1 cellular context compared by ENCODE assay signal in the genomic region with DNA sequence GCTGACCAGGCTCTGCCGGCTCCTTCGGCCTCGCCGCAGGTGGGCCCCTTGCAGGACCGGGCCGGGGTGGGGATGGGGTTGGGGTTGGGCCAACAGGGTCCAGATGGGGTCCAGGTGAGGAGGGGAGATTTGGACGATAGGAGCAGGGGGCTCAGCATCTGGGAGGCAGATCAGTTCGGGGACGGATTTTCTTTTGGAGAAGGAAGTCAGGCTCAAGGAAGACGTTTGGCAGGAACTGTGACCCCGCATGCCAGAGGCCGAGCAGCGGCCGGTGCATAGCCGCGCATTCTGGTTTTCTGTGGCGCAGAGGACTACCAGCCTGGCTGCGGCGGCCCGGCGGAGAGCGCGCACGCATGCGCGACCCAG.
TF ChIP-seq lines count a peak whose summit lies in the region.

No MANE protein-coding gene starts in this region.

TF ChIP-seq in HepG2, 621 proteins besides CTCF, POLR2A, EP300 and RAD21 (continued from another document):
- TF ChIP-seq, protein P1, sequence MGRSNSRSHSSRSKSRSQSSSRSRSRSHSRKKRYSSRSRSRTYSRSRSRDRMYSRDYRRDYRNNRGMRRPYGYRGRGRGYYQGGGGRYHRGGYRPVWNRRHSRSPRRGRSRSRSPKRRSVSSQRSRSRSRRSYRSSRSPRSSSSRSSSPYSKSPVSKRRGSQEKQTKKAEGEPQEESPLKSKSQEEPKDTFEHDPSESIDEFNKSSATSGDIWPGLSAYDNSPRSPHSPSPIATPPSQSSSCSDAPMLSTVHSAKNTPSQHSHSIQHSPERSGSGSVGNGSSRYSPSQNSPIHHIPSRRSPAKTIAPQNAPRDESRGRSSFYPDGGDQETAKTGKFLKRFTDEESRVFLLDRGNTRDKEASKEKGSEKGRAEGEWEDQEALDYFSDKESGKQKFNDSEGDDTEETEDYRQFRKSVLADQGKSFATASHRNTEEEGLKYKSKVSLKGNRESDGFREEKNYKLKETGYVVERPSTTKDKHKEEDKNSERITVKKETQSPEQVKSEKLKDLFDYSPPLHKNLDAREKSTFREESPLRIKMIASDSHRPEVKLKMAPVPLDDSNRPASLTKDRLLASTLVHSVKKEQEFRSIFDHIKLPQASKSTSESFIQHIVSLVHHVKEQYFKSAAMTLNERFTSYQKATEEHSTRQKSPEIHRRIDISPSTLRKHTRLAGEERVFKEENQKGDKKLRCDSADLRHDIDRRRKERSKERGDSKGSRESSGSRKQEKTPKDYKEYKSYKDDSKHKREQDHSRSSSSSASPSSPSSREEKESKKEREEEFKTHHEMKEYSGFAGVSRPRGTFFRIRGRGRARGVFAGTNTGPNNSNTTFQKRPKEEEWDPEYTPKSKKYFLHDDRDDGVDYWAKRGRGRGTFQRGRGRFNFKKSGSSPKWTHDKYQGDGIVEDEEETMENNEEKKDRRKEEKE (IDR thresholded peaks at IDR 0.05) = no peak
- TF ChIP-seq, protein P2, sequence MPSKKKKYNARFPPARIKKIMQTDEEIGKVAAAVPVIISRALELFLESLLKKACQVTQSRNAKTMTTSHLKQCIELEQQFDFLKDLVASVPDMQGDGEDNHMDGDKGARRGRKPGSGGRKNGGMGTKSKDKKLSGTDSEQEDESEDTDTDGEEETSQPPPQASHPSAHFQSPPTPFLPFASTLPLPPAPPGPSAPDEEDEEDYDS (CRISPR knock-in tag; IDR thresholded peaks at IDR 0.05) = no peak
- TF ChIP-seq SP2 (CRISPR knock-in tag; IDR thresholded peaks at IDR 0.05) (no peak), ZNF180 (CRISPR knock-in tag; IDR thresholded peaks at IDR 0.05; ENCODE audit: borderline replicate concordance, low read depth) (0 out of 2 replicates have a peak, but pooled peaks have one; percentile 59), ZNF510 (CRISPR knock-in tag; IDR thresholded peaks at IDR 0.05; ENCODE audit: low read depth) (no peak), ETV6 (CRISPR knock-in tag; conservative IDR thresholded peaks at IDR 0.05) (no peak), TAF1 (CRISPR knock-in tag; IDR thresholded peaks at IDR 0.05) (no peak), ZNF34 (CRISPR knock-in tag; IDR thresholded peaks at IDR 0.05; ENCODE audit: borderline replicate concordance) (no peak), PHF5A (CRISPR knock-in tag; IDR thresholded peaks at IDR 0.05; ENCODE audit: low read depth, unreplicated experiment) (no peak)
- TF ChIP-seq, protein P3, sequence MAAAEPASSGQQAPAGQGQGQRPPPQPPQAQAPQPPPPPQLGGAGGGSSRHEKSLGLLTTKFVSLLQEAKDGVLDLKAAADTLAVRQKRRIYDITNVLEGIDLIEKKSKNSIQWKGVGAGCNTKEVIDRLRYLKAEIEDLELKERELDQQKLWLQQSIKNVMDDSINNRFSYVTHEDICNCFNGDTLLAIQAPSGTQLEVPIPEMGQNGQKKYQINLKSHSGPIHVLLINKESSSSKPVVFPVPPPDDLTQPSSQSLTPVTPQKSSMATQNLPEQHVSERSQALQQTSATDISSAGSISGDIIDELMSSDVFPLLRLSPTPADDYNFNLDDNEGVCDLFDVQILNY (CRISPR knock-in tag; conservative IDR thresholded peaks at IDR 0.05) = no peak
TF ChIP-seq in HepG2: peak in this region for 31.
